8 cellular contexts compared by ENCODE assay signal in the genomic region with DNA sequence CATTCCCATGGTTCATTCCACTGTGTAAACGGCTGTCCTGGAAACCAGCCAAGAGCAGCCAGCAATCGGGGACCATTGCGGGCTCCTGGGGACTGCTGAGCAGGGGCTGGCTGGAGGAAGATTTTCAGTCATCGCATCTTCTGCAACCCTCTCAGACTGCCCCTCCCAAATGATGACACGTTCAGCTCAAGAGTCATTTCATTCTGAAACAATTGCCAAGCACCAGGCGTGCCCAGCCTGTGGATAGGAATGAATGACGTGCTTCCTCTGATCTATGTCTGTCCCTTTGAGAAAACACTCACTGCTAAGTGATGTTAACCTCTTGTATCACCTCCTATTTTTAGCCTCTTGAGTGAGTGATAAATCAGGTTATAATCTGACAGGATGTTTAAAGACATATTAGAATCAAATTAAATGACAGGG.
DNase-seq lines count a peak whose midpoint lies in the region; ATAC-seq and TF ChIP-seq lines count a peak whose summit lies in the region.

No MANE protein-coding gene starts in this region.

- H3K36me3 Mint-ChIP-seq in WTC11 = no peaks in the 10 kb centered on the region

- no peak overlapping the region for H3K4me3 Mint-ChIP-seq in WTC11

- POLR2A ChIA-PET in WTC11 (lab: Charles Lee) = no interaction called here

- no peak overlapping the region for H3K4me3 ChIP-seq in gastroesophageal sphincter

- H3K9me3 ChIP-seq in gastroesophageal sphincter = no peaks in the 10 kb centered on the region

- H3K36me3 ChIP-seq in gastroesophageal sphincter = no peaks in the 10 kb centered on the region

- peaks cover 4% of the 10 kb centered on the region; the same call in 1 of the 2 replicates for H3K9me3 Mint-ChIP-seq in WTC11

- no peak overlapping the region for H3K27ac Mint-ChIP-seq in WTC11

- TF ChIP-seq POLR2A in gastroesophageal sphincter (IDR thresholded peaks at IDR 0.05) = no peak

- peaks cover 0 to 9% (median 6%) of the 10 kb centered on the region in 3 donors for H3K4me1 ChIP-seq in gastroesophageal sphincter

- CTCF ChIA-PET in WTC11 (lab: Charles Lee) = no interaction called here

- H3K27me3 ChIP-seq in gastroesophageal sphincter = no peaks in the 10 kb centered on the region

- WGBS in gastroesophageal sphincter (ENCODE audit: low coverage in 1 of 2), 2 donors = 12 to 21% methylated on average over 4 to 7 of the region's 7 CpGs

- H3K4me1 Mint-ChIP-seq in WTC11 = no peaks in the 10 kb centered on the region

- TF ChIP-seq EP300 in gastroesophageal sphincter (IDR thresholded peaks at IDR 0.05) = no peak

- DNase-seq in GM04503 (ENCODE audit: low read depth) (peak; percentile 80), NCI-H1417 treated with DMSO at 0.1 percent for 48 hours (lab: John Stamatoyannopoulos, UW) (peak; percentile 20), NOMO-1 (lab: John Stamatoyannopoulos, UW; ENCODE audit: unreplicated experiment in 2 of 2) (no peak), OCI-M1 (lab: John Stamatoyannopoulos, UW) (no peak), WTC11 (ENCODE audit: low spot score) (no peak)
- DNase-seq in activated CD8-positive, alpha-beta memory T cell treated with anti-CD3 and anti-CD28 coated beads for 1 hour (ENCODE audit: extremely low read depth in 1 of 2, low read depth in 1 of 2) = peak; percentile 6 to 16
- DNase-seq in stimulated activated CD4-positive, alpha-beta T cell treated with anti-CD3 and anti-CD28 coated beads, Interleukin-1b, Interleukin-23, amount 100 ng/mL, for 24 hours (ENCODE audit: low read depth in 4 of 4, low spot score in 1 of 4) = peak in 3 of 4 experiments; percentile 8 to 27 (median 22)

- H3K27ac ChIP-seq in gastroesophageal sphincter = no peak overlapping the region

- no peak for TF ChIP-seq CTCF in gastroesophageal sphincter (IDR thresholded peaks at IDR 0.05)
- no peak for TF ChIP-seq CTCF in WTC11 (IDR thresholded peaks at IDR 0.05)

- no peaks in the 10 kb centered on the region for H3K27me3 Mint-ChIP-seq in WTC11 (ENCODE audit: low read depth)

- ATAC-seq in gastroesophageal sphincter = peak; percentile 78
- ATAC-seq in WTC11 = no peak

TF ChIP-seq in WTC11, 78 proteins besides CTCF, POLR2A, EP300 and RAD21:
- no peak for TF ChIP-seq MYBL2 (CRISPR knock-in tag; IDR thresholded peaks at IDR 0.05)

Comparison
In these comparisons a context has a peak if more than half of its experiments do, and no peak if none do; other contexts are left out.
1. DNase-seq: peak in GM04503 (single experiment), NCI-H1417 treated with DMSO at 0.1 percent for 48 hours (single experiment), activated CD8-positive, alpha-beta memory T cell treated with anti-CD3 and anti-CD28 coated beads for 1 hour (2 of 2) and stimulated activated CD4-positive, alpha-beta T cell treated with anti-CD3 and anti-CD28 coated beads, Interleukin-1b, Interleukin-23, amount 100 ng/mL, for 24 hours (3 of 4); none in NOMO-1 (0 of 2), OCI-M1 (single experiment) and WTC11 (single experiment).